ENCODE assay signal across 21 cellular contexts in genomic region chr19:29596080-29596479, GRCh38. TPM values are rescaled to one million over a fixed set of nuclear protein-coding genes. Genes with fewer than 3 reads are reported as not detected.
DNase-seq lines count a peak whose midpoint lies in the region; TF ChIP-seq lines count a peak whose summit lies in the region.
"Had no signal": no experiment of that assay in that cellular context is flagged by ENCODE, and none has a peak within 500 bp of the region (broad histone marks: within the 10 kb centered on the region; RNA-seq: fewer than 3 reads in every experiment).

No MANE protein-coding gene starts in this region.

- intact Hi-C loops in thyroid gland (cut with DNase I) (no loop called here), vagina (cut with DNase I) (no loop called here)

- no peaks in the 10 kb centered on the region for H3K9me3 ChIP-seq in iPS-20b (ENCODE audit: insufficient read depth, low read depth, low read length)
- H3K9me3 ChIP-seq in thyroid gland: no peaks in the 10 kb centered on the region
- no peaks in the 10 kb centered on the region for H3K9me3 ChIP-seq in WERI-Rb-1 (ENCODE audit: severe bottlenecking)
- H3K9me3 ChIP-seq in vagina: no peaks in the 10 kb centered on the region
- H3K9me3 ChIP-seq: BLaER1 treated with 17β-estradiol and CSF1 and Interleukin-3, amounts not matched to agents 10 nM and 100 nM; uterus had no signal

- TF ChIP-seq POLR2A in thyroid gland (IDR thresholded peaks at IDR 0.05) (no peak), vagina (IDR thresholded peaks at IDR 0.05) (no peak)

- no peak overlapping the region for H3K9ac ChIP-seq in iPS-20b (ENCODE audit: low read depth, low read length)
- H3K9ac ChIP-seq: BLaER1 treated with 17β-estradiol and CSF1 and Interleukin-3, amounts not matched to agents 10 nM and 100 nM had no signal

- H3K27ac ChIP-seq in iPS-20b (ENCODE audit: low read length) (no peak overlapping the region), thyroid gland (no peak overlapping the region), WERI-Rb-1 (no peak overlapping the region), vagina (no peak overlapping the region)
- H3K27ac ChIP-seq: BLaER1 treated with 17β-estradiol and CSF1 and Interleukin-3, amounts not matched to agents 10 nM and 100 nM; uterus had no signal

- peak overlapping the region; percentile 37; the same call in 1 of the 2 replicates for H3K4me3 ChIP-seq in iPS-20b (ENCODE audit: low read length)
- H3K4me3 ChIP-seq in thyroid gland (replicated peaks in 1 of 3): no peak overlapping the region
- no peak overlapping the region for H3K4me3 ChIP-seq in WERI-Rb-1 (ENCODE audit: low read depth, low read length)
- no peak overlapping the region for H3K4me3 ChIP-seq in vagina
- H3K4me3 ChIP-seq: BLaER1 treated with 17β-estradiol and CSF1 and Interleukin-3, amounts not matched to agents 10 nM and 100 nM; uterus had no signal

- H3K4me1 ChIP-seq in iPS-20b (ENCODE audit: insufficient read depth, low read length): peaks cover 15% of the 10 kb centered on the region
- H3K4me1 ChIP-seq in thyroid gland: peaks cover 0 to 15% of the 10 kb centered on the region in 2 donors
- H3K4me1 ChIP-seq in vagina: no peaks in the 10 kb centered on the region
- H3K4me1 ChIP-seq: BLaER1 treated with 17β-estradiol and CSF1 and Interleukin-3, amounts not matched to agents 10 nM and 100 nM; uterus had no signal

- WGBS in thyroid gland, 2 donors: 5% methylated on average over 5 of the region's 5 CpGs

- DNase-seq in NCI-H748 (lab: John Stamatoyannopoulos, UW; ENCODE audit: unreplicated experiment) (peak; percentile 12), NCI-H748 treated with DMSO at 0.1 percent for 48 hours (lab: John Stamatoyannopoulos, UW) (no peak), NCI-H2107 (lab: John Stamatoyannopoulos, UW) (peak; percentile 27), thyroid gland (peak; percentile 34), amniotic stem cell (lab: John Stamatoyannopoulos, UW) (no peak), WERI-Rb-1 (no peak), vagina (ENCODE audit: extremely low spot score in 2 of 2) (no peak)
- DNase-seq: activated CD4-positive, alpha-beta memory T cell treated with anti-CD3 and anti-CD28 coated beads, Interleukin-2, amount 10 ng/mL, durations not matched to agents 7 days and 5 days; activated naive CD4-positive, alpha-beta T cell treated with anti-CD3 and anti-CD28 coated beads for 36 hours; anterior cingulate cortex; central memory CD4-positive, alpha-beta T cell; erythroblast; midbrain; NCI-H510A treated with DMSO at 0.1 percent for 48 hours; OCI-M1; SHP77 treated with DMSO at 0.1 percent for 48 hours; stimulated activated CD4-positive, alpha-beta T cell treated with anti-CD3 and anti-CD28 coated beads, Interleukin-12 subunit alpha, Interleukin-12 subunit beta, amount 100 ng/mL, for 4 hours; stimulated activated CD8-positive, alpha-beta memory T cell treated with anti-CD3 and anti-CD28 coated beads, Interleukin-4, amount 100 ng/mL, for 48 hours; uterus had no signal

- no peak for TF ChIP-seq CTCF in thyroid gland (IDR thresholded peaks at IDR 0.05)
- TF ChIP-seq CTCF in WERI-Rb-1 (IDR thresholded peaks at IDR 0.05; ENCODE audit: low read depth, low read length): no peak
- TF ChIP-seq CTCF in vagina (IDR thresholded peaks at IDR 0.05): no peak

- H3K27me3 ChIP-seq in iPS-20b (ENCODE audit: insufficient read depth, low read length): peaks cover 38% of the 10 kb centered on the region
- no peaks in the 10 kb centered on the region for H3K27me3 ChIP-seq in thyroid gland
- H3K27me3 ChIP-seq in WERI-Rb-1 (ENCODE audit: insufficient read depth, low read depth, severe bottlenecking): peaks cover 83% of the 10 kb centered on the region
- no peaks in the 10 kb centered on the region for H3K27me3 ChIP-seq in vagina
- H3K27me3 ChIP-seq: BLaER1 treated with 17β-estradiol and CSF1 and Interleukin-3, amounts not matched to agents 10 nM and 100 nM had no signal

- H3K36me3 ChIP-seq in iPS-20b (ENCODE audit: insufficient read depth, low read depth, low read length) (no peaks in the 10 kb centered on the region), thyroid gland (no peaks in the 10 kb centered on the region), WERI-Rb-1 (no peaks in the 10 kb centered on the region), vagina (no peaks in the 10 kb centered on the region)
- H3K36me3 ChIP-seq: BLaER1 treated with 17β-estradiol and CSF1 and Interleukin-3, amounts not matched to agents 10 nM and 100 nM; uterus had no signal

RNA-seq across cellular contexts. Expression of gene POP4, which starts 10.0 kb away (rescaled TPM):
- total RNA-seq in thyroid gland: 10 to 100 TPM; 53.4 to 91.4 (median 87.8) TPM
- total RNA-seq in vagina: 31.4 TPM

Comparison
In these comparisons a context has a peak if more than half of its experiments do, and no peak if none do; other contexts are left out.
1. DNase-seq: peak in NCI-H748 (single experiment), NCI-H2107 (single experiment) and thyroid gland (2 of 2); none in NCI-H748 treated with DMSO at 0.1 percent for 48 hours (single experiment), amniotic stem cell (single experiment), WERI-Rb-1 (single experiment) and vagina (0 of 2).